Comparison of ENCODE assay signal across 8 cellular contexts in genomic region chr4:83548151-83548905, GRCh38. TPM values are rescaled to one million over a fixed set of nuclear protein-coding genes. Genes with fewer than 3 reads are reported as not detected.
DNase-seq lines count a peak whose midpoint lies in the region; ATAC-seq and TF ChIP-seq lines count a peak whose summit lies in the region.

No MANE protein-coding gene starts in this region.

- no peak overlapping the region for H3K4me3 ChIP-seq in right atrium auricular region

- peak; percentile 82 for DNase-seq in COLO668 (lab: John Stamatoyannopoulos, UW; ENCODE audit: unreplicated experiment)
- peak; percentile 95 for DNase-seq in RPMI7951 (ENCODE audit: low read depth)
- DNase-seq in activated effector memory CD4-positive, alpha-beta T cell treated with anti-CD3 and anti-CD28 coated beads, Interleukin-2, amount 50 U/mL, for 16 hours, result peak; percentile 86
- DNase-seq in right atrium auricular region (ENCODE audit: low spot score), result peak; percentile 81
- peak; percentile 50 for DNase-seq in stimulated activated CD4-positive, alpha-beta T cell treated with anti-CD3 and anti-CD28 coated beads, Interleukin-4, amount 100 ng/mL, for 1 hour
- no peak for DNase-seq in NCI-H2171 (lab: John Stamatoyannopoulos, UW)

- peaks cover 3% of the 10 kb centered on the region for H3K36me3 ChIP-seq in right atrium auricular region

- no peaks in the 10 kb centered on the region for H3K9me3 ChIP-seq in right atrium auricular region

- H3K27ac ChIP-seq in right atrium auricular region, result peak overlapping the region; percentile 89 to 94

- H3K27me3 ChIP-seq in right atrium auricular region, result no peaks in the 10 kb centered on the region

- TF ChIP-seq CTCF in right atrium auricular region (IDR thresholded peaks at IDR 0.05), result no peak

- peaks cover 0 to 16% of the 10 kb centered on the region in 2 donors for H3K4me1 ChIP-seq in right atrium auricular region

- peak; percentile 91 for ATAC-seq in GM21381 (IDR thresholded peaks at IDR 0.05; ENCODE audit: unreplicated experiment)
- ATAC-seq in HG03575 (IDR thresholded peaks at IDR 0.05; ENCODE audit: extremely low read depth, insufficient number of reproducible peaks, low FRiP score, unreplicated experiment), result peak; percentile 67

RNA-seq across cellular contexts. Expression of gene GPAT3, which starts 12.4 kb away (rescaled TPM):
- 24.5 and 25.5 TPM in 2 replicates for total RNA-seq in RPMI7951 (2014; rRNA removed; shearing (Covaris generic))
- 10 to 100 TPM; 27.7 to 32.5 TPM for total RNA-seq in right atrium auricular region
